8 cellular contexts compared by ENCODE assay signal in the genomic region with DNA sequence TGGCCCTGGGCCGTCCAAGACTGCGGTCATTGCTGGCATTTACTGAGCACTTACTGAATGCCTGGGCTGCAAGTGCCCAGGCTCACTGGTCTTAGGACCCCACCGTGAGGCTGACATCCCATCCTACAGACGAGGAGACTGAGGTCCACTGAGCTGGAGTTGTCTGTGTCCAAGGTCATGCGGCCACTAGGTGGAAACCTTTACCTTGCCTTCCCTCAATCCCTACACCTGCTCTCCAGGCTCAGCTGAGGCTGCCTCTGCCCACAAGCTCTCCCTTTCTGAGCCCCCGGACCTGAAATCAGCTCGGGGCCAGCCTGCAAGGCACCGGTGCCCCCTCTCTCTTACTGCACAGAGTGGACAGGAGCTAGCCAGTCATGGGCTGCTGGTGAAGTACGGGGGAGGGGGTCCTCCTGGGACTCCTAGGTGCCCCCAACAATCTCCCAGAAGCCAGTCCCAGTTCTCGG. TPM values are rescaled to one million over a fixed set of nuclear protein-coding genes. Genes with fewer than 3 reads are reported as not detected.
DNase-seq lines count a peak whose midpoint lies in the region; ATAC-seq and TF ChIP-seq lines count a peak whose summit lies in the region.

No MANE protein-coding gene starts in this region.

- WGBS in hepatocyte (ENCODE audit: low lambda C conversion rate, missing lambda C conversion rate): 18% methylated on average over 10 of the region's 10 CpGs

- CTCF ChIA-PET in Caco-2 (lab: Charles Lee): interaction anchor here (0.7 to 3.8 kb wide), 10 partner anchors 10 to 306 kb away, joined by 3 to 29 read pairs (median 4); a partner anchor contains a TSS
- CTCF ChIA-PET in HCT116 (lab: Charles Lee): interaction anchor here (0.6 to 3.5 kb wide), 9 partner anchors 10 to 680 kb away, joined by 3 to 24 read pairs (median 4); a partner anchor contains a TSS

- H3K9me2 ChIP-seq in HCT116 (ENCODE audit: insufficient read depth): no peaks in the 10 kb centered on the region
- H3K9me2 ChIP-seq in hepatocyte (replicated peaks; ENCODE audit: insufficient read depth): no peaks in the 10 kb centered on the region

- POLR2A ChIA-PET in Caco-2 (lab: Charles Lee): interaction anchor here (0.7 to 1.5 kb wide), 4 partner anchors 39 to 273 kb away, joined by 3 to 12 read pairs (median 9); a partner anchor contains a TSS
- POLR2A ChIA-PET in HCT116 (lab: Charles Lee): interaction anchor here (1.0 to 1.6 kb wide), 4 partner anchors 28 to 56 kb away, joined by 4 to 11 read pairs (median 6); a partner anchor contains a TSS

- H3K27me3 Mint-ChIP-seq in Caco-2 (ENCODE audit: insufficient read depth, unreplicated experiment): no peaks in the 10 kb centered on the region

- TF ChIP-seq CTCF in Caco-2 (IDR thresholded peaks at IDR 0.05; ENCODE audit: insufficient read depth in 1 of 2, low read depth in 1 of 2, low read length in 1 of 2, severe bottlenecking in 1 of 2, unreplicated experiment in 1 of 2) (peak in 1 of 2 experiments; percentile 49), HCT116 (IDR thresholded peaks at IDR 0.05 in 2 of 3, conservative IDR thresholded peaks at IDR 0.05 in 1 of 3; ENCODE audit: borderline replicate concordance in 1 of 3, insufficient read depth in 1 of 3, low read depth in 2 of 3, low read length in 2 of 3) (peak; percentile 62 to 73 (median 63)), OCI-LY3 (IDR thresholded peaks at IDR 0.05; ENCODE audit: low read depth, low read length) (peak; percentile 54), hepatocyte (IDR thresholded peaks at IDR 0.05; ENCODE audit: poor library complexity) (peak; percentile 51)

- H3K79me2 ChIP-seq in HCT116 (ENCODE audit: insufficient read depth, low read length) (no peaks in the 10 kb centered on the region), OCI-LY3 (ENCODE audit: low read length) (no peaks in the 10 kb centered on the region), hepatocyte (no peaks in the 10 kb centered on the region)

- TF ChIP-seq RAD21 in HCT116 (IDR thresholded peaks at IDR 0.05; ENCODE audit: low read depth): peak; percentile 93

- no TSS peak for BruUV-seq in Caco-2 (replicated peaks; lab: Mats Ljungman, UMichigan)
- no TSS peak for BruUV-seq in HCT116 (replicated peaks; lab: Mats Ljungman, UMichigan)

- peak overlapping the region; percentile 63 for H3K4me3 Mint-ChIP-seq in Caco-2 (ENCODE audit: unreplicated experiment)

- H3K4me1 ChIP-seq in Caco-2 (peaks cover 9% of the 10 kb centered on the region), HCT116 (ENCODE audit: control insufficient read depth in 1 of 2, insufficient read depth in 2 of 2, low read length in 2 of 2) (peaks cover 5 to 19% of the 10 kb centered on the region in 2 experiments), OCI-LY3 (ENCODE audit: low read length) (peaks cover 5% of the 10 kb centered on the region; the same call in 1 of the 2 replicates), hepatocyte (ENCODE audit: insufficient read depth) (peaks cover 10% of the 10 kb centered on the region)

- no peaks in the 10 kb centered on the region for H3K4me1 Mint-ChIP-seq in Caco-2 (ENCODE audit: low read depth, unreplicated experiment)

- H4K20me1 ChIP-seq in HCT116 (ENCODE audit: insufficient read depth): no peaks in the 10 kb centered on the region
- H4K20me1 ChIP-seq in OCI-LY3 (ENCODE audit: insufficient read depth, low read length): no peaks in the 10 kb centered on the region
- no peaks in the 10 kb centered on the region for H4K20me1 ChIP-seq in hepatocyte (ENCODE audit: insufficient read depth, poor library complexity, severe bottlenecking)

- H3K4me3 ChIP-seq in Caco-2 (ENCODE audit: low read depth, low read length): peak overlapping the region; percentile 49
- H3K4me3 ChIP-seq in HCT116 (replicated peaks in 1 of 2; ENCODE audit: low read depth in 1 of 2, low read length in 2 of 2): no peak overlapping the region
- peak overlapping the region; percentile 68 for H3K4me3 ChIP-seq in OCI-LY3 (ENCODE audit: low read length)
- no peak overlapping the region for H3K4me3 ChIP-seq in hepatocyte

- H3K27me3 ChIP-seq in Caco-2 (replicated peaks; ENCODE audit: control insufficient read depth, insufficient read depth, low read length) (no peaks in the 10 kb centered on the region), HCT116 (ENCODE audit: insufficient read depth, low read length) (no peaks in the 10 kb centered on the region), OCI-LY3 (ENCODE audit: low read depth, low read length) (peaks cover 42% of the 10 kb centered on the region), hepatocyte (peaks cover 23% of the 10 kb centered on the region)

- intact Hi-C loops in Caco-2 (cut with micrococcal nuclease; ENCODE audit: unreplicated experiment): loop anchor here (2.0 kb wide), 2 partner anchors 58 to 306 kb away; no protein-coding TSS in a partner anchor
- intact Hi-C loops in HCT116 (cut with micrococcal nuclease): loop anchor here (2.0 to 10.0 kb wide), 2 partner anchors 56 to 310 kb away; a partner anchor contains a TSS

- no peaks in the 10 kb centered on the region for H3K9me3 Mint-ChIP-seq in Caco-2 (ENCODE audit: unreplicated experiment)

- H2AFZ ChIP-seq in HCT116 (ENCODE audit: low read depth, low read length, poor library complexity, severe bottlenecking) (no peak overlapping the region), OCI-LY3 (ENCODE audit: low read depth, low read length) (no peak overlapping the region), hepatocyte (no peak overlapping the region)

- no peak overlapping the region for H3K9ac ChIP-seq in HCT116 (ENCODE audit: low read length)
- H3K9ac ChIP-seq in OCI-LY3 (ENCODE audit: low read length): no peak overlapping the region

- no peak overlapping the region for H3K27ac Mint-ChIP-seq in Caco-2 (ENCODE audit: unreplicated experiment)

- DNase-seq in Caco-2: peak; percentile 70 to 73
- DNase-seq in HCT116 (ENCODE audit: low read depth, low spot score): no peak
- DNase-seq in activated naive CD4-positive, alpha-beta T cell treated with anti-CD3 and anti-CD28 coated beads, Interleukin-2, amount 50 U/mL, for 16 hours: peak; percentile 46
- DNase-seq in hepatocyte (ENCODE audit: low spot score): peak; percentile 69
- DNase-seq in stimulated activated CD4-positive, alpha-beta T cell treated with anti-CD3 and anti-CD28 coated beads, Interleukin-4, amount 100 ng/mL, for 24 hours: peak; percentile 46

- peak; percentile 81 for ATAC-seq in HCT116
- no peak for ATAC-seq in GM21723 (IDR thresholded peaks at IDR 0.05; ENCODE audit: unreplicated experiment)
- no peak for ATAC-seq in GM19328 (IDR thresholded peaks at IDR 0.05; ENCODE audit: unreplicated experiment)

- H3K9me3 ChIP-seq in Caco-2 (no peaks in the 10 kb centered on the region), HCT116 (ENCODE audit: control insufficient read depth in 1 of 2, insufficient read depth in 1 of 2, low read depth in 1 of 2, low read length in 2 of 2) (no peaks in the 10 kb centered on the region), OCI-LY3 (ENCODE audit: insufficient read depth, low read length) (no peaks in the 10 kb centered on the region), hepatocyte (ENCODE audit: low read depth) (no peaks in the 10 kb centered on the region)

- H3K36me3 Mint-ChIP-seq in Caco-2 (ENCODE audit: insufficient read depth, unreplicated experiment): no peaks in the 10 kb centered on the region

- H3K4me2 ChIP-seq in HCT116 (ENCODE audit: low read length) (peak overlapping the region; percentile 88), OCI-LY3 (ENCODE audit: low read length) (peak overlapping the region; percentile 64), hepatocyte (peak overlapping the region; percentile 92)

- H3K27ac ChIP-seq in HCT116 (ENCODE audit: low read depth, low read length): no peak overlapping the region; the same call in 1 of the 2 replicates
- no peak overlapping the region for H3K27ac ChIP-seq in OCI-LY3 (ENCODE audit: low read length)
- H3K27ac ChIP-seq in hepatocyte: no peak overlapping the region

- no peak for TF ChIP-seq POLR2A in HCT116 (IDR thresholded peaks at IDR 0.05; ENCODE audit: borderline replicate concordance, extremely low read depth, insufficient read depth, insufficient read length)

- RAD21 ChIA-PET in HCT116 (lab: Charles Lee; ENCODE audit: low non-redundant PET in 1 of 2, low total read pairs in 2 of 2, uncharacterized antibody in 2 of 2, unreplicated experiment in 2 of 2): interaction anchor here (0.8 to 1.6 kb wide), 5 partner anchors 20 to 307 kb away, joined by 3 to 6 read pairs (median 5); a partner anchor contains a TSS

- H3K36me3 ChIP-seq in Caco-2 (ENCODE audit: control insufficient read depth, insufficient read depth, low read length): no peaks in the 10 kb centered on the region; the same call in 1 of the 2 replicates
- H3K36me3 ChIP-seq in HCT116 (ENCODE audit: control insufficient read depth in 1 of 2, insufficient read depth in 2 of 2, low read length in 2 of 2): no peaks in the 10 kb centered on the region
- H3K36me3 ChIP-seq in OCI-LY3 (replicated peaks; ENCODE audit: low read depth, low read length): no peaks in the 10 kb centered on the region
- no peaks in the 10 kb centered on the region for H3K36me3 ChIP-seq in hepatocyte (replicated peaks; ENCODE audit: insufficient read depth, low read depth)

TF ChIP-seq in HCT116, 20 proteins besides CTCF, POLR2A, EP300 and RAD21:
- TF ChIP-seq CBX3 (IDR thresholded peaks at IDR 0.05; ENCODE audit: low read depth): no peak
- TF ChIP-seq SIN3A (IDR thresholded peaks at IDR 0.05; ENCODE audit: low read depth): no peak

RNA-seq across cellular contexts. Expression of a gene that starts 1.5 kb away (rescaled TPM):
- total RNA-seq in Caco-2 (2022) (6.6 and 10.8 TPM in 2 replicates), HCT116 (2021; ENCODE audit: unreplicated experiment) (5.9 TPM), hepatocyte (0.47 and 0.80 TPM in 2 replicates)
- 2.3 and 3.2 TPM in 2 replicates for polyA plus RNA-seq in HCT116 (2012)
- polyA plus RNA-seq in hepatocyte: 1.7 TPM in 2 replicates

RNA-seq across cellular contexts. Expression of a gene that starts 10.4 kb away (rescaled TPM):
- total RNA-seq in Caco-2 (2022) (53.1 and 59.7 TPM in 2 replicates), HCT116 (2021; ENCODE audit: unreplicated experiment) (58.7 TPM), hepatocyte (28.3 and 52.4 TPM in 2 replicates)
- polyA plus RNA-seq in HCT116 (2012): 90.9 and 100 TPM in 2 replicates
- polyA plus RNA-seq in hepatocyte: 87.3 and 88.3 TPM in 2 replicates

RNA-seq across cellular contexts. Expression of a gene that starts 15.8 kb away (rescaled TPM):
- total RNA-seq in Caco-2 (2022) (5.4 and 10.0 TPM in 2 replicates), HCT116 (2021; ENCODE audit: unreplicated experiment) (9.8 TPM), hepatocyte (3.3 and 9.9 TPM in 2 replicates)
- polyA plus RNA-seq in HCT116 (2012): 7.8 and 8.4 TPM in 2 replicates
- 6.2 and 14.8 TPM in 2 replicates for polyA plus RNA-seq in hepatocyte

RNA-seq across cellular contexts. Expression of a gene that starts 19.8 kb away (rescaled TPM):
- 31.1 and 36.2 TPM in 2 replicates for total RNA-seq in Caco-2 (2022)
- 32.6 TPM for total RNA-seq in HCT116 (2021; ENCODE audit: unreplicated experiment)
- 21.2 and 22.3 TPM in 2 replicates for polyA plus RNA-seq in HCT116 (2012)
- 20.6 and 24.8 TPM in 2 replicates for total RNA-seq in hepatocyte
- polyA plus RNA-seq in hepatocyte: 34.2 and 38.0 TPM in 2 replicates

RNA-seq across cellular contexts. Expression of a gene that starts 28.5 kb away (rescaled TPM):
- 29.5 and 30.1 TPM in 2 replicates for total RNA-seq in Caco-2 (2022)
- 40.7 TPM for total RNA-seq in HCT116 (2021; ENCODE audit: unreplicated experiment)
- polyA plus RNA-seq in HCT116 (2012): 31.0 and 38.0 TPM in 2 replicates
- total RNA-seq in hepatocyte: 18.1 and 19.7 TPM in 2 replicates
- 15.5 and 28.4 TPM in 2 replicates for polyA plus RNA-seq in hepatocyte

Comparison
In these comparisons a context has a peak if more than half of its experiments do, and no peak if none do; other contexts are left out.
1. H3K4me3 ChIP-seq: peak in Caco-2 (single experiment) and OCI-LY3 (single experiment); none in HCT116 (0 of 2) and hepatocyte (single experiment).
2. Peak in every context shown above with its lines, with median percentiles within 50 percentile points of each other: H3K4me2 ChIP-seq.